1 cellular context compared by ENCODE assay signal in genomic region chr17:28711723-28712036, GRCh38.
A peak's percentile ranks its signal among the peaks of the same experiment; 100 is the strongest.
TF ChIP-seq lines count a peak whose summit lies in the region.

Gene PROCA1, minus strand, starts transcription at chr17:28711888. Its CDS starts 228 bp downstream, at chr17:28711660.

TF ChIP-seq in H1, 55 proteins besides CTCF, POLR2A, EP300 and RAD21:
- TF ChIP-seq SP4 (IDR thresholded peaks at IDR 0.05; ENCODE audit: low read length) (peak; percentile 45; the same call in 1 of the 2 replicates), SIN3A (conservative IDR thresholded peaks at IDR 0.05 in 1 of 2, IDR thresholded peaks at IDR 0.05 in 1 of 2; ENCODE audit: low read depth in 1 of 2, low read length in 2 of 2) (0 out of 4 replicates have a peak, but pooled peaks of 1 of the 2 experiments have one; percentile 1), CBX5 (IDR thresholded peaks at IDR 0.05; ENCODE audit: low read depth, low read length) (no peak), RBBP5 (IDR thresholded peaks at IDR 0.05; ENCODE audit: borderline replicate concordance, low read depth, low read length) (peak; percentile 85), POLR2AphosphoS5 (IDR thresholded peaks at IDR 0.05; ENCODE audit: low read depth, low read length) (no peak)
- TF ChIP-seq, protein P1, sequence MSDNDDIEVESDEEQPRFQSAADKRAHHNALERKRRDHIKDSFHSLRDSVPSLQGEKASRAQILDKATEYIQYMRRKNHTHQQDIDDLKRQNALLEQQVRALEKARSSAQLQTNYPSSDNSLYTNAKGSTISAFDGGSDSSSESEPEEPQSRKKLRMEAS (IDR thresholded peaks at IDR 0.05), result peak; percentile 34; the same call in 1 of the 2 replicates
TF ChIP-seq in H1: peak in this region for 4.
